21 cellular contexts compared by ENCODE assay signal in the genomic region with DNA sequence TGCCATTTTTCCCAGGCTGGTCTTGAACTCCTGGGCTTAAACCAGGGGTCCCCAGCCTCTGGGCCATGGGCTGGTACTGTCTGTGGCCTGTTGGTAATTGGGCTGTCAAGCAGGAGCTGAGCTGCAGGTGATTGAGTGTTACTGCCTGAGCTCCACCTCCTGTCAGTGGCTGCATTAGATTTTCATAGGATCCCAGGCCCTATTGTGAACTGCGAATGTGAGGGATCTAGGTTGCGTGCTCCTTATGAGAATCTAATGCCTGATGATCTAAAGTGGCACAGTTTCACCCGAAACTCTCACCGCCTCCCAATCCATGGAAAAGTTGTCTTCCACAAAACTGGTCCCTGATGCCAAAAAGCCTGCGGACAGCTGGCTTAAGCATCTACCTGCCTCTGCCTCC. TPM values are rescaled to one million over a fixed set of nuclear protein-coding genes. Genes with fewer than 3 reads are reported as not detected.
A peak's percentile ranks its signal among the peaks of the same experiment; 100 is the strongest.
DNase-seq lines count a peak whose midpoint lies in the region; ATAC-seq, FAIRE-seq and TF ChIP-seq lines count a peak whose summit lies in the region.
"Had no signal": no experiment of that assay in that cellular context is flagged by ENCODE, and none has a peak within 500 bp of the region (broad histone marks: within the 10 kb centered on the region; RNA-seq: fewer than 3 reads in every experiment).

No MANE protein-coding gene starts in this region.

- H3K27me3 Mint-ChIP-seq in astrocyte (ENCODE audit: low read depth, unreplicated experiment) (peaks cover 75% of the 10 kb centered on the region), nephron progenitor cell (ENCODE audit: low read depth, poor library complexity) (peaks cover 33% of the 10 kb centered on the region)

- intact Hi-C loops in sigmoid colon (cut with DNase I) (no loop called here), psoas muscle (cut with DNase I) (no loop called here)

- H3K4me1 ChIP-seq in Loucy (ENCODE audit: insufficient read depth, low read length, poor library complexity, severe bottlenecking) (peaks cover 61% of the 10 kb centered on the region), astrocyte (ENCODE audit: insufficient read depth, low read length) (no peaks in the 10 kb centered on the region), sigmoid colon (no peaks in the 10 kb centered on the region), psoas muscle (no peaks in the 10 kb centered on the region)

- H3K4me1 Mint-ChIP-seq in astrocyte (ENCODE audit: low read depth, unreplicated experiment) (no peaks in the 10 kb centered on the region), nephron progenitor cell (peaks cover 10% of the 10 kb centered on the region)

- H3K4me3 ChIP-seq in Loucy (ENCODE audit: low read length, poor library complexity, severe bottlenecking) (no peak overlapping the region), astrocyte (ENCODE audit: insufficient read depth, low read depth, low read length) (no peak overlapping the region), sigmoid colon (no peak overlapping the region), psoas muscle (no peak overlapping the region)
- H3K4me3 ChIP-seq: GM12878, HAP-1 had no signal

- H3F3A ChIP-seq in Loucy (ENCODE audit: low read depth), result peaks cover 11% of the 10 kb centered on the region

- H3K27ac ChIP-seq in astrocyte (ENCODE audit: low read depth, low read length) (no peak overlapping the region), sigmoid colon (no peak overlapping the region), psoas muscle (no peak overlapping the region)

- 75 to 95% methylated on average over 5 of the region's 5 CpGs for WGBS in sigmoid colon, 2 donors
- 75 to 93% (median 90%) methylated on average over 5 of the region's 5 CpGs for WGBS in psoas muscle, 3 donors

- no peaks in the 10 kb centered on the region for H3K36me3 Mint-ChIP-seq in astrocyte (ENCODE audit: low read depth, unreplicated experiment)
- H3K36me3 Mint-ChIP-seq in nephron progenitor cell (ENCODE audit: low read depth), result no peaks in the 10 kb centered on the region
- H3K36me3 Mint-ChIP-seq: CD4-positive, alpha-beta memory T cell had no signal

- H3K4me2 ChIP-seq in Loucy (ENCODE audit: low read depth, low read length, poor library complexity, severe bottlenecking) (peak overlapping the region; percentile 40), astrocyte (ENCODE audit: low read length) (no peak overlapping the region)

- H3K4me3 Mint-ChIP-seq in astrocyte (ENCODE audit: unreplicated experiment) (no peak overlapping the region), nephron progenitor cell (no peak overlapping the region)
- H3K4me3 Mint-ChIP-seq: CD4-positive, alpha-beta memory T cell; HFFc6 had no signal

- ATAC-seq in psoas muscle, result no peak
- ATAC-seq: GM12878 had no signal

- TF ChIP-seq POLR2A in sigmoid colon (IDR thresholded peaks at IDR 0.05), result no peak

- FAIRE-seq in astrocyte (lab: Jason Lieb, UNC), result no peak
- FAIRE-seq: GM12878, GM19239, H54 had no signal

- H3K9me3 Mint-ChIP-seq in astrocyte (ENCODE audit: unreplicated experiment) (peaks cover 5% of the 10 kb centered on the region), nephron progenitor cell (no peaks in the 10 kb centered on the region)
- H3K9me3 Mint-ChIP-seq: CD4-positive, alpha-beta memory T cell had no signal

- H3K9me3 ChIP-seq in Loucy (ENCODE audit: insufficient read depth, low read depth, low read length), result no peaks in the 10 kb centered on the region
- no peaks in the 10 kb centered on the region for H3K9me3 ChIP-seq in astrocyte (ENCODE audit: insufficient read depth, low read depth, low read length)
- H3K9me3 ChIP-seq in sigmoid colon, result no peaks in the 10 kb centered on the region
- H3K9me3 ChIP-seq in psoas muscle, result no peaks in the 10 kb centered on the region
- H3K9me3 ChIP-seq: HAP-1 had no signal

- TF ChIP-seq CTCF in Loucy (conservative IDR thresholded peaks at IDR 0.05; ENCODE audit: low read length) (no peak), astrocyte (IDR thresholded peaks at IDR 0.05; ENCODE audit: insufficient read depth, low read depth, low read length) (no peak), nephron progenitor cell (IDR thresholded peaks at IDR 0.05) (no peak), sigmoid colon (IDR thresholded peaks at IDR 0.05) (no peak), psoas muscle (IDR thresholded peaks at IDR 0.05) (no peak)

- no peaks in the 10 kb centered on the region for H3K27me3 ChIP-seq in Loucy (ENCODE audit: insufficient read depth, low read length, poor library complexity, severe bottlenecking)
- no peaks in the 10 kb centered on the region for H3K27me3 ChIP-seq in astrocyte (ENCODE audit: insufficient read depth, low read length)
- no peaks in the 10 kb centered on the region for H3K27me3 ChIP-seq in sigmoid colon
- H3K27me3 ChIP-seq in psoas muscle (ENCODE audit: insufficient read depth in 3 of 3, low read length in 2 of 3), result no peaks in the 10 kb centered on the region

- H3K27ac Mint-ChIP-seq in astrocyte (ENCODE audit: unreplicated experiment) (peak overlapping the region; percentile 15), nephron progenitor cell (peak overlapping the region; percentile 80)
- H3K27ac Mint-ChIP-seq: CD4-positive, alpha-beta memory T cell; HFFc6 had no signal

- no peaks in the 10 kb centered on the region for H3K9me2 ChIP-seq in Loucy (replicated peaks; ENCODE audit: low read depth, low read length)

- DNase-seq in astrocyte (ENCODE audit: low read depth) (no peak), nephron progenitor cell (no peak), sigmoid colon (peak; percentile 37), activated T-cell treated with anti-CD3 and anti-CD28 coated beads for 4 hours (no peak), psoas muscle (no peak)
- DNase-seq: C1 segment of cervical spinal cord; Calu3; CD4-positive, alpha-beta memory T cell; COR-L47; DMS53; DND-41; GDM1; GOT3; HFFc6 had no signal

- no peak overlapping the region for H3K9ac ChIP-seq in Loucy (ENCODE audit: low read depth, low read length, poor library complexity, severe bottlenecking)
- H3K9ac ChIP-seq in astrocyte (ENCODE audit: low read length), result no peak overlapping the region

- no peak overlapping the region for H2AFZ ChIP-seq in Loucy (ENCODE audit: low read length)
- H2AFZ ChIP-seq in astrocyte (ENCODE audit: low read depth, low read length), result no peak overlapping the region

- H3K36me3 ChIP-seq in Loucy (ENCODE audit: insufficient read depth, low read length) (no peaks in the 10 kb centered on the region), astrocyte (ENCODE audit: insufficient read depth, low read length) (no peaks in the 10 kb centered on the region), sigmoid colon (no peaks in the 10 kb centered on the region), psoas muscle (ENCODE audit: insufficient read depth in 1 of 2, low read depth in 1 of 2) (no peaks in the 10 kb centered on the region)
- H3K36me3 ChIP-seq: HAP-1 had no signal

- H4K20me1 ChIP-seq in Loucy (ENCODE audit: insufficient read depth, low read length, poor library complexity, severe bottlenecking) (no peaks in the 10 kb centered on the region), astrocyte (ENCODE audit: insufficient read depth, low read length) (no peaks in the 10 kb centered on the region)

- no peak for TF ChIP-seq EP300 in sigmoid colon (IDR thresholded peaks at IDR 0.05)

- no peaks in the 10 kb centered on the region for H3K79me2 ChIP-seq in Loucy (ENCODE audit: insufficient read depth, low read length)
- no peaks in the 10 kb centered on the region for H3K79me2 ChIP-seq in astrocyte (ENCODE audit: insufficient read depth, low read length)

RNA-seq across cellular contexts. Expression of a gene that starts 16.6 kb away (rescaled TPM):
- total RNA-seq in astrocyte (0.22 and 0.43 TPM in 2 replicates), sigmoid colon (1 to 10 TPM; 3.8 to 8.9 (median 5.9) TPM), psoas muscle (under 1 TPM; 0.08 to 0.94 (median 0.26) TPM)
- polyA plus RNA-seq in sigmoid colon (under 1 TPM; under 0.01 to 0.87 (median 0.46) TPM), psoas muscle (under 1 TPM in 2 of 3 donors, not detected in 1; 0.01 to 0.22 TPM)
- total RNA-seq: A172, Calu3, GM12878, HFFc6 had no signal
- polyA plus RNA-seq: BJ; CD4-positive, alpha-beta memory T cell; GM12878 had no signal
